In the genomic region with DNA sequence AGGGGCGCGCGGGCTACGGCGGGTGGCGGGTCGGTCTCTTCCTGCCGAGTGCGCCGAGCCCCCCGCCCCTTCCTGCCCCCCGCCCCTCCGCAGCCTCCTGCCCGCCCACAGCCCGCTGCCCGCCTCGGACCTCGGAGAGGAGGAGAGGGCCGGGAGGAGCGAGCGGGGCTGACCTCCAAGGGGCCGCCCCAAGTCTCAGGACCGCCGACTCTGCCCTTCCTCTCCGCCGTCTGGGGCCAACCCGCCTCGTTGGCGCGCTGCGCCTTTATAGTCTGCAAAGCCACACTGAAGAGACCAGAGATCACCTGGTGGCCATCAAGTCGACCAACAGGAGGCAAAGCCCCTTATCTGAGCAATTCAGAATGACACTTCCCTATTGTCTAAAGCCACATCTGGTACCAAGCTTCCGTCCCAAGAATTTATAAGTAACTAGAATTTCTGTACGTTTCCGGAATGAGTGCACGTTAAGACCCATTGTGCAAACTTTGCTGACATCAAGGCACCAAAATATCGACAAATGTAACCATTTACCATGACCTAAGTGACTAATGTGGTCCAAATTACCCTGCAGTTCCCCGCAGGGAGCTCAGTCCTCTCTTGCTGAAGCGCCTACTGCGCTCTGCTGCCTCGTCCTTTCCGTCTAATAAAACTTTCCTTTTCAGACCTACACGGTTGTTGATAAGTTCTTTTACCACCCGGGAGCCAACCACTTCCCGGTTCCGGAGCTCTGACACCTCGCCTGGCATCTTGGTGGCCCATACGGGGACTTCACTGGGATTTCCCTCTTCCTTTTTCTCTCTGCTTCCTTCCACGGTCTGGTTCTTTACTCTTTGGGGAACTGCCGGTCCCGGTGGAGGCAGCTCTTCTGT, we compare ENCODE assay signal across 8 cellular contexts. TPM values are rescaled to one million over a fixed set of nuclear protein-coding genes. Genes with fewer than 3 reads are reported as not detected.
DNase-seq lines count a peak whose midpoint lies in the region; ATAC-seq and TF ChIP-seq lines count a peak whose summit lies in the region.

A gene (minus strand): TSS at position 38 of the 869 bp plus-strand sequence. CDS start 55 bp downstream, outside the sequence.

- TF ChIP-seq CTCF in fibroblast of mammary gland (conservative IDR thresholded peaks at IDR 0.05; ENCODE audit: control insufficient read depth, insufficient read depth, low read depth, low read length) (no peak), prostate gland (IDR thresholded peaks at IDR 0.05) (no peak)

- H3K27ac Mint-ChIP-seq in T-helper 1 cell treated with Interleukin-12 subunit alpha and Interleukin-12 subunit beta and Interleukin-4 antibody, amounts not matched to agents 30 μg/mL and 1 μg/mL, for 36 hours: peak within 1 kb of the TSS; percentile 15

- 9% methylated on average over 43 of the region's 51 CpGs for WGBS in prostate gland

- no peak within 1 kb of the TSS for H3K4me2 ChIP-seq in Karpas-422 (ENCODE audit: low read depth, low read length, poor library complexity, severe bottlenecking)

- ATAC-seq in HG03135 (IDR thresholded peaks at IDR 0.05; ENCODE audit: unreplicated experiment): peak; percentile 76
- ATAC-seq in SK-N-SH treated with all-trans-retinoic acid at 6 μM for 48 hours: peak; percentile 86
- no peak for ATAC-seq in GM19328 (IDR thresholded peaks at IDR 0.05; ENCODE audit: unreplicated experiment)

- no peaks in the 10 kb centered on the region for H3K36me3 ChIP-seq in prostate gland
- no peaks in the 10 kb centered on the region for H3K36me3 ChIP-seq in Karpas-422 (ENCODE audit: insufficient read depth, low read length)

- intact Hi-C loops in prostate gland (cut with DNase I): no loop called here

- H3K9me3 Mint-ChIP-seq in T-helper 1 cell treated with Interleukin-12 subunit alpha and Interleukin-12 subunit beta and Interleukin-4 antibody, amounts not matched to agents 30 μg/mL and 1 μg/mL, for 36 hours: no peaks in the 10 kb centered on the region

- no peak for DNase-seq in T-helper 1 cell
- peak; percentile 6 for DNase-seq in fibroblast of mammary gland (ENCODE audit: low read depth)
- DNase-seq in prostate gland (ENCODE audit: low spot score): no peak
- DNase-seq in Karpas-422: no peak

- no peaks in the 10 kb centered on the region for H3K79me2 ChIP-seq in Karpas-422 (ENCODE audit: low read length)

- peak within 1 kb of the TSS; percentile 89 for H3K4me3 Mint-ChIP-seq in T-helper 1 cell treated with Interleukin-12 subunit alpha and Interleukin-12 subunit beta and Interleukin-4 antibody, amounts not matched to agents 30 μg/mL and 1 μg/mL, for 36 hours

- H3K36me3 Mint-ChIP-seq in T-helper 1 cell treated with Interleukin-12 subunit alpha and Interleukin-12 subunit beta and Interleukin-4 antibody, amounts not matched to agents 30 μg/mL and 1 μg/mL, for 36 hours (ENCODE audit: low read depth): peaks cover 3% of the 10 kb centered on the region

- no peaks in the 10 kb centered on the region for H3K4me1 ChIP-seq in prostate gland (replicated peaks)
- no peaks in the 10 kb centered on the region for H3K4me1 ChIP-seq in Karpas-422 (ENCODE audit: low read length)

- H3K9me2 ChIP-seq in Karpas-422 (replicated peaks; ENCODE audit: insufficient read depth, low read length): no peaks in the 10 kb centered on the region

- H3K27me3 ChIP-seq in prostate gland (replicated peaks; ENCODE audit: insufficient read depth): no peaks in the 10 kb centered on the region
- no peaks in the 10 kb centered on the region for H3K27me3 ChIP-seq in Karpas-422 (ENCODE audit: low read length)

- no peak for TF ChIP-seq POLR2A in prostate gland (IDR thresholded peaks at IDR 0.05)

- H3K4me1 Mint-ChIP-seq in T-helper 1 cell treated with Interleukin-12 subunit alpha and Interleukin-12 subunit beta and Interleukin-4 antibody, amounts not matched to agents 30 μg/mL and 1 μg/mL, for 36 hours (ENCODE audit: low read depth): peaks cover 15% of the 10 kb centered on the region

- no peak within 1 kb of the TSS for H3K9ac ChIP-seq in Karpas-422 (ENCODE audit: low read length)

- H3K4me3 ChIP-seq in fibroblast of mammary gland (ENCODE audit: control insufficient read depth, low read depth, low read length): peak within 1 kb of the TSS; percentile 36
- H3K4me3 ChIP-seq in prostate gland: peak within 1 kb of the TSS; percentile 27
- no peak within 1 kb of the TSS for H3K4me3 ChIP-seq in Karpas-422 (ENCODE audit: low read length)

- H4K20me1 ChIP-seq in Karpas-422 (ENCODE audit: insufficient read depth, low read depth, low read length): no peaks in the 10 kb centered on the region

- H3K27me3 Mint-ChIP-seq in T-helper 1 cell treated with Interleukin-12 subunit alpha and Interleukin-12 subunit beta and Interleukin-4 antibody, amounts not matched to agents 30 μg/mL and 1 μg/mL, for 36 hours (ENCODE audit: low read depth): peaks cover 71% of the 10 kb centered on the region

- H2AFZ ChIP-seq in Karpas-422 (ENCODE audit: low read length): no peak within 1 kb of the TSS

- H3K9me3 ChIP-seq in prostate gland (no peaks in the 10 kb centered on the region), Karpas-422 (ENCODE audit: low read length) (no peaks in the 10 kb centered on the region)

- H3K27ac ChIP-seq in prostate gland: no peak within 1 kb of the TSS
- no peak within 1 kb of the TSS for H3K27ac ChIP-seq in Karpas-422 (ENCODE audit: low read length)

TF ChIP-seq in SK-N-SH treated with all-trans-retinoic acid at 6 μM for 48 hours, 23 proteins besides CTCF, POLR2A, EP300 and RAD21:
- no peak for TF ChIP-seq RARB (CRISPR knock-in tag; IDR thresholded peaks at IDR 0.05)
- TF ChIP-seq, protein P1, sequence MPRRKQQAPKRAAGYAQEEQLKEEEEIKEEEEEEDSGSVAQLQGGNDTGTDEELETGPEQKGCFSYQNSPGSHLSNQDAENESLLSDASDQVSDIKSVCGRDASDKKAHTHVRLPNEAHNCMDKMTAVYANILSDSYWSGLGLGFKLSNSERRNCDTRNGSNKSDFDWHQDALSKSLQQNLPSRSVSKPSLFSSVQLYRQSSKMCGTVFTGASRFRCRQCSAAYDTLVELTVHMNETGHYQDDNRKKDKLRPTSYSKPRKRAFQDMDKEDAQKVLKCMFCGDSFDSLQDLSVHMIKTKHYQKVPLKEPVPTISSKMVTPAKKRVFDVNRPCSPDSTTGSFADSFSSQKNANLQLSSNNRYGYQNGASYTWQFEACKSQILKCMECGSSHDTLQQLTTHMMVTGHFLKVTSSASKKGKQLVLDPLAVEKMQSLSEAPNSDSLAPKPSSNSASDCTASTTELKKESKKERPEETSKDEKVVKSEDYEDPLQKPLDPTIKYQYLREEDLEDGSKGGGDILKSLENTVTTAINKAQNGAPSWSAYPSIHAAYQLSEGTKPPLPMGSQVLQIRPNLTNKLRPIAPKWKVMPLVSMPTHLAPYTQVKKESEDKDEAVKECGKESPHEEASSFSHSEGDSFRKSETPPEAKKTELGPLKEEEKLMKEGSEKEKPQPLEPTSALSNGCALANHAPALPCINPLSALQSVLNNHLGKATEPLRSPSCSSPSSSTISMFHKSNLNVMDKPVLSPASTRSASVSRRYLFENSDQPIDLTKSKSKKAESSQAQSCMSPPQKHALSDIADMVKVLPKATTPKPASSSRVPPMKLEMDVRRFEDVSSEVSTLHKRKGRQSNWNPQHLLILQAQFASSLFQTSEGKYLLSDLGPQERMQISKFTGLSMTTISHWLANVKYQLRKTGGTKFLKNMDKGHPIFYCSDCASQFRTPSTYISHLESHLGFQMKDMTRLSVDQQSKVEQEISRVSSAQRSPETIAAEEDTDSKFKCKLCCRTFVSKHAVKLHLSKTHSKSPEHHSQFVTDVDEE (CRISPR knock-in tag; IDR thresholded peaks at IDR 0.05): peak; percentile 25; the same call in 1 of the 2 replicates
TF ChIP-seq in SK-N-SH treated with all-trans-retinoic acid at 6 μM for 48 hours: peak in this region for 1.

RNA-seq across cellular contexts. Expression of the gene that starts here (rescaled TPM):
- total RNA-seq in prostate gland: 10 to 100 TPM in 1 of 2 donors, 1 to 10 TPM in 1; 7.4 to 35.5 TPM
- total RNA-seq in Karpas-422 (2014; rRNA removed; shearing (Covaris generic); ENCODE audit: low replicate concordance): not detected in 2 replicates
